ENCODE assay signal across 14 cellular contexts in the genomic region with DNA sequence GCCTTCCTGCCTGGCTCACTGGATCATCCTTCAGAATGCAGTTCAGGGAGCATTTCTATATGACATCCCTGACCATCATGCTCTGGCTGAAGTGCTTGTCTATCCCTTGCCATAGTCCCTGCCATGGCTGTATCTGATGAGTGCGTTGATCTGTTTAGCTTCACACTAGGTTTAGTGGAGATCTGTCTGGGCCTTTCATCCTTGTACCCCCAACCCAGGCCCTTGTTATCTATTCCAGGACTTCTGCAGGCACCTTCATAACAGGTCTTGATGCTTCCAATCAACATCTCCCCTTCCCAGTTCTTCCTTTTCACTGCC.
"Had no signal": no experiment of that assay in that cellular context is flagged by ENCODE, and none has a peak within 500 bp of the region (broad histone marks: within the 10 kb centered on the region; RNA-seq: fewer than 3 reads in every experiment).

No MANE protein-coding gene starts in this region.

- H3K27me3 ChIP-seq: upper lobe of left lung had no signal

- H3K4me3 Mint-ChIP-seq: activated CD8-positive, alpha-beta memory T cell treated with anti-CD3 and anti-CD28 coated beads, Interleukin-2, amount 10 ng/mL, durations not matched to agents 7 days and 5 days had no signal

- ATAC-seq: activated CD8-positive, alpha-beta memory T cell treated with anti-CD3 and anti-CD28 coated beads, Interleukin-2, amount 10 ng/mL, durations not matched to agents 7 days and 5 days; activated naive CD4-positive, alpha-beta T cell treated with anti-CD3 and anti-CD28 coated beads, Interleukin-2, amount 50 U/mL, for 72 hours; SK-N-SH treated with all-trans-retinoic acid at 6 μM for 48 hours had no signal

- H3K36me3 Mint-ChIP-seq: activated CD8-positive, alpha-beta memory T cell treated with anti-CD3 and anti-CD28 coated beads, Interleukin-2, amount 10 ng/mL, durations not matched to agents 7 days and 5 days; activated naive CD4-positive, alpha-beta T cell treated with anti-CD3 and anti-CD28 coated beads, Interleukin-2, amount 50 U/mL, for 72 hours; naive B cell had no signal

- H3K9me3 ChIP-seq: upper lobe of left lung had no signal

- DNase-seq: activated CD4-positive, alpha-beta T cell treated with anti-CD3 and anti-CD28 coated beads, Interleukin-2, amount 50 U/mL, for 48 hours; activated CD8-positive, alpha-beta memory T cell treated with anti-CD3 and anti-CD28 coated beads, Interleukin-2, amount 10 ng/mL, durations not matched to agents 7 days and 5 days; activated T-cell treated with anti-CD3 and anti-CD28 coated beads, Interleukin-2, amount 50 U/mL, for 1 hour; effector memory CD4-positive, alpha-beta T cell; foreskin fibroblast; midbrain; naive B cell; stimulated activated CD4-positive, alpha-beta T cell treated with anti-CD3 and anti-CD28 coated beads, Interleukin-4, amount 100 ng/mL, for 24 hours; stimulated activated naive CD4-positive, alpha-beta T cell treated with Interleukin-2 at 50 U/mL for 16 hours; upper lobe of left lung had no signal

- H3K4me1 Mint-ChIP-seq: activated CD8-positive, alpha-beta memory T cell treated with anti-CD3 and anti-CD28 coated beads, Interleukin-2, amount 10 ng/mL, durations not matched to agents 7 days and 5 days had no signal

- H3K36me3 ChIP-seq: upper lobe of left lung had no signal

- H3K4me3 ChIP-seq: coronary artery, skin epidermis, upper lobe of left lung had no signal

- H3K27ac ChIP-seq: coronary artery, skin epidermis, upper lobe of left lung had no signal

- H3K4me1 ChIP-seq: upper lobe of left lung had no signal

- H3K27me3 Mint-ChIP-seq: naive B cell had no signal
